ENCODE assay signal across 8 cellular contexts in genomic region chr1:19483691-19484090, GRCh38. TPM values are rescaled to one million over a fixed set of nuclear protein-coding genes. Genes with fewer than 3 reads are reported as not detected.
DNase-seq lines count a peak whose midpoint lies in the region; ATAC-seq and TF ChIP-seq lines count a peak whose summit lies in the region.

No MANE protein-coding gene starts in this region.

- H3K36me3 ChIP-seq in adrenal gland (replicated peaks in 1 of 2) (peaks cover 0 to 9% of the 10 kb centered on the region in 2 donors), right lobe of liver (peaks cover 0 to 6% (median 0%) of the 10 kb centered on the region in 4 donors), thymus (ENCODE audit: control insufficient read depth, insufficient read depth) (peaks cover 23% of the 10 kb centered on the region)

- intact Hi-C loops in adrenal gland (cut with DNase I) (loop anchor here (10.0 kb wide), 2 partner anchors 161 to 171 kb away; partner anchors contain the start of gene NBL1 (in 1 of the 2)), right lobe of liver (cut with DNase I) (loop anchor here in 1 of 2 donors (10.0 kb wide), 1 partner anchor 161 kb away; the partner anchor contains the start of gene NBL1)

- no peak for ATAC-seq in right lobe of liver
- no peak for ATAC-seq in HG02840 (IDR thresholded peaks at IDR 0.05; ENCODE audit: low FRiP score, unreplicated experiment)

- peak overlapping the region; percentile 94 for H3K4me3 Mint-ChIP-seq in activated CD4-positive, alpha-beta T cell treated with anti-CD3 and anti-CD28 coated beads, Interleukin-2, amount 10 ng/mL, durations not matched to agents 7 days and 5 days

- TF ChIP-seq CTCF in adrenal gland (IDR thresholded peaks at IDR 0.05) (no peak), right lobe of liver (IDR thresholded peaks at IDR 0.05) (no peak)

- POLR2A ChIA-PET in activated CD4-positive, alpha-beta T cell treated with anti-CD3 and anti-CD28 coated beads, Interleukin-2, amount 10 ng/mL, durations not matched to agents 7 days and 5 days (lab: Charles Lee), result no interaction called here

- H3K4me3 ChIP-seq in adrenal gland (peak overlapping the region in 1 of 4 donors; percentile 98), right lobe of liver (peak overlapping the region; percentile 75 to 97 (median 97)), thymus (ENCODE audit: low read length) (peak overlapping the region; percentile 99)

- TF ChIP-seq POLR2A in adrenal gland (IDR thresholded peaks at IDR 0.05), result no peak
- TF ChIP-seq POLR2A in right lobe of liver (IDR thresholded peaks at IDR 0.05), result no peak

- peaks cover 75% of the 10 kb centered on the region for H3K4me1 Mint-ChIP-seq in activated CD4-positive, alpha-beta T cell treated with anti-CD3 and anti-CD28 coated beads, Interleukin-2, amount 10 ng/mL, durations not matched to agents 7 days and 5 days

- no peaks in the 10 kb centered on the region for H3K9me3 ChIP-seq in adrenal gland (replicated peaks in 1 of 3)
- no peaks in the 10 kb centered on the region for H3K9me3 ChIP-seq in right lobe of liver
- H3K9me3 ChIP-seq in thymus (ENCODE audit: control insufficient read depth), result no peaks in the 10 kb centered on the region

- H3K27ac Mint-ChIP-seq in activated CD4-positive, alpha-beta T cell treated with anti-CD3 and anti-CD28 coated beads, Interleukin-2, amount 10 ng/mL, durations not matched to agents 7 days and 5 days, result peak overlapping the region; percentile 85

- 49 to 64% (median 57%) methylated on average over 3 of the region's 3 CpGs for WGBS in adrenal gland, 4 donors
- 54% methylated on average over 3 of the region's 3 CpGs for WGBS in right lobe of liver (ENCODE audit: insufficient coverage, low coverage, low lambda C conversion rate, missing lambda C conversion rate)
- WGBS in thymus, result 76% methylated on average over 3 of the region's 3 CpGs

- H3K36me3 Mint-ChIP-seq in activated CD4-positive, alpha-beta T cell treated with anti-CD3 and anti-CD28 coated beads, Interleukin-2, amount 10 ng/mL, durations not matched to agents 7 days and 5 days (ENCODE audit: low read depth), result peaks cover 37% of the 10 kb centered on the region

- CTCF ChIA-PET in activated CD4-positive, alpha-beta T cell treated with anti-CD3 and anti-CD28 coated beads, Interleukin-2, amount 10 ng/mL, durations not matched to agents 7 days and 5 days (lab: Charles Lee), result interaction anchor here (0.8 to 4.1 kb wide), 8 partner anchors 11 to 170 kb away, joined by 3 to 15 read pairs (median 4); no protein-coding TSS in a partner anchor

- no peaks in the 10 kb centered on the region for H3K9me3 Mint-ChIP-seq in activated CD4-positive, alpha-beta T cell treated with anti-CD3 and anti-CD28 coated beads, Interleukin-2, amount 10 ng/mL, durations not matched to agents 7 days and 5 days

- H3K4me1 ChIP-seq in adrenal gland (replicated peaks in 1 of 2) (peaks cover 20 to 77% of the 10 kb centered on the region in 2 donors), right lobe of liver (peaks cover 0 to 42% (median 11%) of the 10 kb centered on the region in 4 donors), thymus (ENCODE audit: control insufficient read depth, insufficient read depth, low read length) (peaks cover 41% of the 10 kb centered on the region)

- H3K27me3 Mint-ChIP-seq in activated CD4-positive, alpha-beta T cell treated with anti-CD3 and anti-CD28 coated beads, Interleukin-2, amount 10 ng/mL, durations not matched to agents 7 days and 5 days, result no peaks in the 10 kb centered on the region

- DNase-seq in activated CD4-positive, alpha-beta T cell treated with anti-CD3 and anti-CD28 coated beads, Interleukin-2, amount 10 ng/mL, durations not matched to agents 7 days and 5 days, result no peak
- no peak for DNase-seq in activated CD4-positive, alpha-beta T cell treated with anti-CD3 and anti-CD28 coated beads, Interleukin-2, amount 50 U/mL, for 4 hours
- DNase-seq in adrenal gland, result no peak
- no peak for DNase-seq in right lobe of liver
- DNase-seq in T1000 (lab: John Stamatoyannopoulos, UW), result no peak
- DNase-seq in DMS 273 treated with DMSO at 0.1 percent for 48 hours (lab: John Stamatoyannopoulos, UW), result no peak

- H3K27ac ChIP-seq in adrenal gland, result peak overlapping the region in 3 of 5 donors; percentile 94 to 100 (median 96)
- H3K27ac ChIP-seq in right lobe of liver, result peak overlapping the region in 1 of 3 donors; percentile 95
- H3K27ac ChIP-seq in thymus (ENCODE audit: low read depth), result peak overlapping the region; percentile 40

- no peaks in the 10 kb centered on the region for H3K27me3 ChIP-seq in adrenal gland
- no peaks in the 10 kb centered on the region for H3K27me3 ChIP-seq in right lobe of liver
- no peaks in the 10 kb centered on the region for H3K27me3 ChIP-seq in thymus (ENCODE audit: control insufficient read depth, insufficient read depth)

RNA-seq across cellular contexts. Expression of gene CAPZB, which starts 1.6 kb away (rescaled TPM):
- total RNA-seq in activated CD4-positive, alpha-beta T cell treated with anti-CD3 and anti-CD28 coated beads, Interleukin-2, amount 10 ng/mL, durations not matched to agents 7 days and 5 days, result 100 to 1,000 TPM; 529 to 567 TPM
- total RNA-seq in adrenal gland, result 100 to 1,000 TPM; 110 to 386 (median 204) TPM
- polyA plus RNA-seq in adrenal gland, result 100 to 1,000 TPM; 156 to 314 (median 171) TPM
- 100 to 1,000 TPM in 1 of 6 experiments, 10 to 100 TPM in 5; 53.5 to 117 (median 88.0) TPM for total RNA-seq in right lobe of liver
- 255 TPM for polyA plus RNA-seq in thymus
